In the genomic region with DNA sequence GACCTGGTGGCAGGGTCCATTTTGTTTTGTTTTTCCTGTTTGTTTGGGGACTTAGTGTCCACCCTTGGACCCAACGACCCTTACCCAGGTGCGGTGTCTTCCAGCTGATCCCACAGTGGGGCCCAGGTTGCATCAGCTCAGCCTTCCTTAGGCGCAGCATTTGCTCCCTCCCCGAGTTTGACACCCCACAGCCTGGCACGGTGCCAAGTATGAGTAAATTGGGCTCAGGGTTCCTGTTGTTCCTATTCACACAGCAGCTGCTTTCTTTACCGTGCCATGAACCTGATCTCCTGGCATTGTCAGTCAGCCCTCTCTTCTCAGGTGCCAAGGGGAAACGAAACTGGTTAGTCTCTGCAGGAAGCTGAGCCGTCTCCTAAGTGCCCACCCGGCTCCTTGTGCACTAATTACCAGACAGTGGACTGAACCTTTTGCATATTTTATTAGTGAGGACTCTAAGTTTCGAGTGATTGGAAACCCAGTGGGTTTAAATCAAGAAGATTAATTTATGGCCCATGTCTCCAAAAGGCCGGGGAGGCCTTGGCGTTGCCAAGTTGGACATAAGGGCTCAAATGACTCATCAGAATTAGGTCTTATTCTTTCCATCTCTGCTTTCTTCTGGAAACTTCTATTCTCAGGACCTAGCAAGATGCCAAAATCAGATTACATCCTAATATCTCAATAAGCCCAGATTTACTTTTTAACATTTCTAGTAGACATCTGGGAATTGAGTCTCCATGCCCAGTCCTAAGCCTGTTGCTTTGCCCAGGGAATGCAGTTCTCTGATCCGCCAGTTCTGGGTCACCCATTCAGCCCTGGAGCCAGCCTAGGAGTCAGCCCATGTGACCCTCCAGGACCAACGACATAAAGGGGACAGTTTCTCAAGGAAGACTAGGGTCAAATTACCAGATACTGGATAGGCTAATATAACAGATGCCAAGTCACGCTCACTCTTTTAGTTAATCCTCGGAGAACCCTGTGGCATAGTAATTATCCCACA, we compare ENCODE assay signal across 9 cellular contexts.
DNase-seq lines count a peak whose midpoint lies in the region; ATAC-seq and TF ChIP-seq lines count a peak whose summit lies in the region.
"Had no signal": no experiment of that assay in that cellular context is flagged by ENCODE, and none has a peak within 500 bp of the region (broad histone marks: within the 10 kb centered on the region; RNA-seq: fewer than 3 reads in every experiment).

No MANE protein-coding gene starts in this region.

- CTCF ChIA-PET in HEK293 (lab: Yijun Ruan, JAX): no interaction called here

- 92% methylated on average over 11 to 16 of the region's 16 CpGs for WGBS in endodermal cell (ENCODE audit: insufficient coverage in 1 of 2, insufficient read length in 1 of 2), 2 experiments

- H3K27me3 Mint-ChIP-seq in endodermal cell (ENCODE audit: insufficient read depth): peaks cover 3% of the 10 kb centered on the region

- no peaks in the 10 kb centered on the region for H3K4me1 ChIP-seq in HEK293 (ENCODE audit: control insufficient read depth, insufficient read depth, low read length)
- no peaks in the 10 kb centered on the region for H3K4me1 ChIP-seq in endodermal cell (ENCODE audit: control insufficient read depth, insufficient read depth, low read length)

- no peak overlapping the region for H3K27ac ChIP-seq in HEK293 (ENCODE audit: extremely low read depth, low read depth, low read length)
- no peak overlapping the region for H3K27ac ChIP-seq in endodermal cell (ENCODE audit: low read depth, low read length)

- TF ChIP-seq CTCF in HEK293 (tag by site-specific recombination; IDR thresholded peaks at IDR 0.05) (no peak), endodermal cell (conservative IDR thresholded peaks at IDR 0.05) (no peak)

- H3K36me3 Mint-ChIP-seq in endodermal cell (ENCODE audit: low read depth): no peaks in the 10 kb centered on the region

- no peaks in the 10 kb centered on the region for H3K9me3 ChIP-seq in HEK293 (ENCODE audit: control insufficient read depth, insufficient read depth, low read depth, low read length)
- H3K9me3 ChIP-seq in endodermal cell (ENCODE audit: control insufficient read depth, low read length): no peaks in the 10 kb centered on the region

- H3K9ac ChIP-seq in endodermal cell (ENCODE audit: extremely low read depth, low read length, poor library complexity, severe bottlenecking): no peak overlapping the region

- H3K9me3 Mint-ChIP-seq in endodermal cell: no peaks in the 10 kb centered on the region
- H3K9me3 Mint-ChIP-seq: activated T-cell treated with anti-CD3 and anti-CD28 coated beads, Interleukin-2, amount 50 U/mL, for 72 hours had no signal

- H3K27me3 ChIP-seq in endodermal cell (ENCODE audit: control insufficient read depth, insufficient read depth, low read length, poor library complexity, severe bottlenecking): no peaks in the 10 kb centered on the region

- H3K4me1 Mint-ChIP-seq in endodermal cell: no peaks in the 10 kb centered on the region

- DNase-seq in NCI-H524 (lab: John Stamatoyannopoulos, UW) (peak; percentile 10 to 51), endodermal cell (peak; percentile 48), posterior vena cava (ENCODE audit: low spot score) (peak; percentile 84), superior temporal gyrus (ENCODE audit: extremely low spot score) (no peak)
- DNase-seq in central memory CD4-positive, alpha-beta T cell: no peak
- DNase-seq in activated CD4-positive, alpha-beta T cell treated with anti-CD3 and anti-CD28 coated beads, Interleukin-2, amount 50 U/mL, for 48 hours: no peak
- DNase-seq: activated T-cell treated with anti-CD3 and anti-CD28 coated beads, Interleukin-2, amount 50 U/mL, for 72 hours had no signal

- POLR2A ChIA-PET in HEK293 (lab: Yijun Ruan, JAX): no interaction called here

- intact Hi-C loops in posterior vena cava (cut with DNase I): no loop called here

- ATAC-seq in GM19463 (IDR thresholded peaks at IDR 0.05; ENCODE audit: unreplicated experiment): no peak
- ATAC-seq: activated T-cell treated with anti-CD3 and anti-CD28 coated beads, Interleukin-2, amount 50 U/mL, for 72 hours had no signal

- H3K4me3 Mint-ChIP-seq in endodermal cell: no peak overlapping the region
- H3K4me3 Mint-ChIP-seq: activated T-cell treated with anti-CD3 and anti-CD28 coated beads, Interleukin-2, amount 50 U/mL, for 72 hours had no signal

- no peak overlapping the region for H3K27ac Mint-ChIP-seq in endodermal cell
- H3K27ac Mint-ChIP-seq: activated T-cell treated with anti-CD3 and anti-CD28 coated beads, Interleukin-2, amount 50 U/mL, for 72 hours had no signal

- H3K36me3 ChIP-seq in HEK293 (ENCODE audit: control insufficient read depth in 2 of 2, insufficient read depth in 1 of 2, low read length in 2 of 2) (no peaks in the 10 kb centered on the region), endodermal cell (ENCODE audit: control insufficient read depth, insufficient read depth, low read length) (no peaks in the 10 kb centered on the region)

- H3K4me3 ChIP-seq in HEK293 (ENCODE audit: low read depth, low read length): no peak overlapping the region
- no peak overlapping the region for H3K4me3 ChIP-seq in endodermal cell (ENCODE audit: low read length)

TF ChIP-seq in HEK293, 187 proteins besides CTCF, POLR2A, EP300 and RAD21 (continues in another document):
- peak; percentile 59; the same call in 1 of the 2 replicates for TF ChIP-seq ZNF660 (tag by site-specific recombination; IDR thresholded peaks at IDR 0.05)
- TF ChIP-seq GLIS1 (tag by site-specific recombination; IDR thresholded peaks at IDR 0.05): peak; percentile 79
- no peak for TF ChIP-seq SP3 (tag by site-specific recombination; IDR thresholded peaks at IDR 0.05)
- TF ChIP-seq SALL2 (tag by site-specific recombination; IDR thresholded peaks at IDR 0.05; ENCODE audit: borderline replicate concordance): no peak
- peak; percentile 35; the same call in 1 of the 2 replicates for TF ChIP-seq KLF16 (tag by site-specific recombination; IDR thresholded peaks at IDR 0.05)
- no peak for TF ChIP-seq ZNF626 (tag by site-specific recombination; IDR thresholded peaks at IDR 0.05)
- TF ChIP-seq KLF10 (tag by site-specific recombination; IDR thresholded peaks at IDR 0.05): peak; percentile 44; the same call in 1 of the 2 replicates
- TF ChIP-seq ZFP41 (tag by site-specific recombination; IDR thresholded peaks at IDR 0.05; ENCODE audit: borderline replicate concordance): no peak
- peak; percentile 71 for TF ChIP-seq ZNF398 (tag by site-specific recombination; IDR thresholded peaks at IDR 0.05)
- no peak for TF ChIP-seq ZNF157 (tag by site-specific recombination; IDR thresholded peaks at IDR 0.05)
- peak; percentile 44; the same call in 1 of the 2 replicates for TF ChIP-seq ZNF692 (tag by site-specific recombination; IDR thresholded peaks at IDR 0.05)
- TF ChIP-seq YY2 (tag by site-specific recombination; IDR thresholded peaks at IDR 0.05): no peak
- no peak for TF ChIP-seq ZNF266 (tag by site-specific recombination; IDR thresholded peaks at IDR 0.05; ENCODE audit: low read depth)
- TF ChIP-seq, protein P1, sequence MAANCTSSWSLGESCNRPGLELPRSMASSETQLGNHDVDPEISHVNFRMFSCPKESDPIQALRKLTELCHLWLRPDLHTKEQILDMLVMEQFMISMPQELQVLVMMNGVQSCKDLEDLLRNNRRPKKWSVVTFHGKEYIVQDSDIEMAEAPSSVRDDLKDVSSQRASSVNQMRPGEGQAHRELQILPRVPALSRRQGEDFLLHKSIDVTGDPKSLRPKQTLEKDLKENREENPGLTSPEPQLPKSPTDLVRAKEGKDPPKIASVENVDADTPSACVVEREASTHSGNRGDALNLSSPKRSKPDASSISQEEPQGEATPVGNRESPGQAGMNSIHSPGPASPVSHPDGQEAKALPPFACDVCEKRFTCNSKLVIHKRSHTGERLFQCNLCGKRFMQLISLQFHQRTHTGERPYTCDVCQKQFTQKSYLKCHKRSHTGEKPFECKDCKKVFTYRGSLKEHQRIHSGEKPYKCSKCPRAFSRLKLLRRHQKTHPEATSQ (tag by site-specific recombination; IDR thresholded peaks at IDR 0.05): no peak
- no peak for TF ChIP-seq ZFP3 (tag by site-specific recombination; IDR thresholded peaks at IDR 0.05; ENCODE audit: low read depth)
- TF ChIP-seq ZNF561 (tag by site-specific recombination; IDR thresholded peaks at IDR 0.05; ENCODE audit: borderline replicate concordance): 0 out of 2 replicates have a peak, but pooled peaks have one; percentile 55
- peak; percentile 84; the same call in 1 of the 2 replicates for TF ChIP-seq ZNF184 (tag by site-specific recombination; IDR thresholded peaks at IDR 0.05)
- no peak for TF ChIP-seq ZNF335 (tag by site-specific recombination; conservative IDR thresholded peaks at IDR 0.05)
- 0 out of 2 replicates have a peak, but pooled peaks have one; percentile 45 for TF ChIP-seq ZNF248 (tag by site-specific recombination; IDR thresholded peaks at IDR 0.05)
- no peak for TF ChIP-seq REPIN1 (tag by site-specific recombination; IDR thresholded peaks at IDR 0.05; ENCODE audit: low read depth)

Comparison
In these comparisons a context has a peak if more than half of its experiments do, and no peak if none do; other contexts are left out.
1. DNase-seq: peak in NCI-H524 (2 of 2), endodermal cell (single experiment) and posterior vena cava (single experiment); none in central memory CD4-positive, alpha-beta T cell (single experiment), superior temporal gyrus (single experiment) and activated CD4-positive, alpha-beta T cell treated with anti-CD3 and anti-CD28 coated beads, Interleukin-2, amount 50 U/mL, for 48 hours (0 of 2).